1 cellular context compared by ENCODE assay signal in genomic region chr2:61176755-61177726, GRCh38.
TF ChIP-seq lines count a peak whose summit lies in the region.

No MANE protein-coding gene starts in this region.

TF ChIP-seq in K562, 482 proteins besides CTCF, POLR2A, EP300 and RAD21 (continued from another document and continues in another):
- TF ChIP-seq CBX1 (IDR thresholded peaks at IDR 0.05; ENCODE audit: low read depth) (peak; percentile 89), HIVEP1 (CRISPR knock-in tag; IDR thresholded peaks at IDR 0.05) (no peak), TSC22D4 (tag; IDR thresholded peaks at IDR 0.05) (no peak), RFX5 (IDR thresholded peaks at IDR 0.05; ENCODE audit: low read depth, low read length) (no peak), SP2 (IDR thresholded peaks at IDR 0.05; ENCODE audit: extremely low read depth, low read depth, low read length, poor library complexity, severe bottlenecking) (no peak), MAFG (tag; conservative IDR thresholded peaks at IDR 0.05) (no peak), ZNF12 (CRISPR knock-in tag; IDR thresholded peaks at IDR 0.05) (peak; percentile 57; the same call in 1 of the 2 replicates), ZNF197 (CRISPR knock-in tag; IDR thresholded peaks at IDR 0.05; ENCODE audit: low read depth) (peak; percentile 94; the same call in 1 of the 2 replicates), ZNF584 (CRISPR knock-in tag; IDR thresholded peaks at IDR 0.05; ENCODE audit: low read depth) (peak; percentile 55), ZFP91 (CRISPR knock-in tag; IDR thresholded peaks at IDR 0.05) (no peak), TCF7L2 (IDR thresholded peaks at IDR 0.05; ENCODE audit: low read depth, low read length) (no peak), POLR2B (IDR thresholded peaks at IDR 0.05; ENCODE audit: low read depth, partially characterized antibody) (peak; percentile 88), SETDB1 (IDR thresholded peaks at IDR 0.05; ENCODE audit: low read length) (peak; percentile 48), MCM7 (IDR thresholded peaks at IDR 0.05) (no peak), YBX1 (IDR thresholded peaks at IDR 0.05) (no peak), MITF (IDR thresholded peaks at IDR 0.05) (peak; percentile 38; the same call in 1 of the 2 replicates), EP400 (IDR thresholded peaks at IDR 0.05) (peak; percentile 90), ARID1B (IDR thresholded peaks at IDR 0.05) (peak; percentile 45; the same call in 1 of the 2 replicates), NR0B1 (IDR thresholded peaks at IDR 0.05; ENCODE audit: partially characterized antibody) (no peak), ZBTB40 (IDR thresholded peaks at IDR 0.05) (no peak; the same call in 1 of the 2 replicates), ZBTB40 (CRISPR knock-in tag; IDR thresholded peaks at IDR 0.05) (no peak), SRSF7 (optimal IDR thresholded peaks at IDR 0.05; ENCODE audit: low read depth, low read length) (no peak), HBP1 (CRISPR knock-in tag; IDR thresholded peaks at IDR 0.05) (no peak), HOMEZ (CRISPR knock-in tag; IDR thresholded peaks at IDR 0.05) (no peak), POLR2AphosphoS2 (IDR thresholded peaks at IDR 0.05; ENCODE audit: low read length) (no peak; the same call in 1 of the 2 replicates), NCOA6 (IDR thresholded peaks at IDR 0.05) (no peak), LCOR (CRISPR knock-in tag; IDR thresholded peaks at IDR 0.05) (peak; percentile 88), TCF3 (CRISPR knock-in tag; IDR thresholded peaks at IDR 0.05) (peak; percentile 36; the same call in 1 of the 2 replicates), FOXP1 (CRISPR knock-in tag; IDR thresholded peaks at IDR 0.05) (peak; percentile 25; the same call in 1 of the 2 replicates), ZNF592 (IDR thresholded peaks at IDR 0.05) (peak; percentile 26), HNRNPLL (IDR thresholded peaks at IDR 0.05; ENCODE audit: low read depth, low read length, poor library complexity, severe bottlenecking) (peak; percentile 82), FOXJ3 (CRISPR knock-in tag; IDR thresholded peaks at IDR 0.05) (no peak), ZBTB26 (CRISPR knock-in tag; IDR thresholded peaks at IDR 0.05) (no peak), SMAD3 (CRISPR knock-in tag; conservative IDR thresholded peaks at IDR 0.05) (no peak)
